Comparison of ENCODE assay signal across 21 cellular contexts in the genomic region with DNA sequence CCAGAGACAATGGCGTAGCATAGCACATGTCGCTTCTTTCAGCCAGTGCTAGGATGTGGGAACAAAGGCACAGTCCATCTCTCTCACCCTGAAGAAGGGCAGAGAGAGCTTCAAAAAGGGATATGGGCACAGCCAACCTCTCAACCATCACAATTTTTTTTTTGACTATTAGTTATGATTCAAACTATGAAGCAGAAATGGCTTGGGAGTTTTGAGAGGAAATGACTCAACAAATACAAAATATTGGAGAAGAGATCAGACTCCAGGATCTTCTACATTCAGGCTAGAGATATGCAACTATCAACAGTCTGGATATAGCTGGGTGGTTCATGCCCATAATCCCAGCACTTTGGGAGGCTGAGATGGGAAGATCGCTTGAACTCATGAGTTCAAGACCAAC.
DNase-seq lines count a peak whose midpoint lies in the region; ATAC-seq, FAIRE-seq and TF ChIP-seq lines count a peak whose summit lies in the region.
"Had no signal": no experiment of that assay in that cellular context is flagged by ENCODE, and none has a peak within 500 bp of the region (broad histone marks: within the 10 kb centered on the region; RNA-seq: fewer than 3 reads in every experiment).

No MANE protein-coding gene starts in this region.

- H3K36me3 ChIP-seq in ACC112 (ENCODE audit: insufficient read depth, low read length) (no peaks in the 10 kb centered on the region), bronchial epithelial cell (ENCODE audit: control insufficient read depth, insufficient read depth, low read length) (no peaks in the 10 kb centered on the region), kidney (ENCODE audit: control insufficient read depth in 1 of 2, insufficient read depth in 2 of 2, low read length in 2 of 2) (no peaks in the 10 kb centered on the region)
- H3K36me3 ChIP-seq: cardiac muscle cell, thyroid gland, WERI-Rb-1 had no signal

- FAIRE-seq in bronchial epithelial cell (lab: Jason Lieb, UNC) (no peak), kidney (lab: Jason Lieb, UNC) (no peak)
- FAIRE-seq: frontal cortex had no signal

- peak; percentile 78 for DNase-seq in HT1080 (ENCODE audit: low read depth)
- DNase-seq in bronchial epithelial cell (ENCODE audit: low read depth), result peak; percentile 73
- DNase-seq in iris pigment epithelial cell (ENCODE audit: low read depth), result peak; percentile 54
- no peak for DNase-seq in stimulated activated CD4-positive, alpha-beta T cell treated with anti-CD3 and anti-CD28 coated beads, Interleukin-4, amount 100 ng/mL, for 1 hour
- DNase-seq in stimulated activated effector memory CD8-positive, alpha-beta T cell treated with anti-CD3 and anti-CD28 coated beads, Interleukin-12 subunit alpha, Interleukin-12 subunit beta, amount 100 ng/mL, for 72 hours (ENCODE audit: low spot score in 2 of 2), result no peak
- no peak for DNase-seq in kidney
- DNase-seq: activated CD4-positive, alpha-beta memory T cell treated with anti-CD3 and anti-CD28 coated beads for 36 hours; activated naive CD8-positive, alpha-beta T cell treated with anti-CD3 and anti-CD28 coated beads for 36 hours; activated T-cell treated with anti-CD3 and anti-CD28 coated beads, Interleukin-2, amount 50 U/mL, for 72 hours; DMS153; left colon; NCI-H2029 treated with DMSO at 0.1 percent for 48 hours; NCI-H510A treated with DMSO at 0.1 percent for 48 hours; SHP77; thyroid gland; WERI-Rb-1 had no signal

- H3K4me3 ChIP-seq in ACC112 (ENCODE audit: low read depth, low read length), result no peak overlapping the region
- no peak overlapping the region for H3K4me3 ChIP-seq in bronchial epithelial cell (ENCODE audit: low read depth, low read length)
- no peak overlapping the region for H3K4me3 ChIP-seq in kidney (ENCODE audit: low read length in 2 of 2)
- H3K4me3 ChIP-seq: cardiac muscle cell, thyroid gland had no signal

- intact Hi-C loops in kidney (cut with DNase I), result no loop called here

- no peaks in the 10 kb centered on the region for H3K9me3 ChIP-seq in kidney (ENCODE audit: control insufficient read depth in 1 of 2, low read length in 2 of 2)
- H3K9me3 ChIP-seq: thyroid gland had no signal

- H3K9ac ChIP-seq in kidney (ENCODE audit: low read length in 2 of 2), result no peak overlapping the region

- H3K9me3 Mint-ChIP-seq in stimulated activated effector memory CD8-positive, alpha-beta T cell treated with anti-CD3 and anti-CD28 coated beads, Interleukin-12 subunit alpha, Interleukin-12 subunit beta, amount 100 ng/mL, for 72 hours, result no peaks in the 10 kb centered on the region
- H3K9me3 Mint-ChIP-seq: T-helper 1 cell treated with Interleukin-12 subunit alpha and Interleukin-12 subunit beta and Interleukin-4 antibody, amounts not matched to agents 30 μg/mL and 1 μg/mL, for 36 hours had no signal

- no peaks in the 10 kb centered on the region for H3K4me1 Mint-ChIP-seq in stimulated activated effector memory CD8-positive, alpha-beta T cell treated with anti-CD3 and anti-CD28 coated beads, Interleukin-12 subunit alpha, Interleukin-12 subunit beta, amount 100 ng/mL, for 72 hours
- H3K4me1 Mint-ChIP-seq: activated naive CD8-positive, alpha-beta T cell treated with anti-CD3 and anti-CD28 coated beads for 36 hours had no signal

- no peak for ATAC-seq in stimulated activated effector memory CD8-positive, alpha-beta T cell treated with anti-CD3 and anti-CD28 coated beads, Interleukin-12 subunit alpha, Interleukin-12 subunit beta, amount 100 ng/mL, for 72 hours
- ATAC-seq in HG03159 (IDR thresholded peaks at IDR 0.05; ENCODE audit: unreplicated experiment), result no peak
- ATAC-seq: activated T-cell treated with anti-CD3 and anti-CD28 coated beads, Interleukin-2, amount 50 U/mL, for 72 hours; left colon had no signal

- no peak overlapping the region for H3K4me3 Mint-ChIP-seq in stimulated activated effector memory CD8-positive, alpha-beta T cell treated with anti-CD3 and anti-CD28 coated beads, Interleukin-12 subunit alpha, Interleukin-12 subunit beta, amount 100 ng/mL, for 72 hours
- H3K4me3 Mint-ChIP-seq: activated CD4-positive, alpha-beta memory T cell treated with anti-CD3 and anti-CD28 coated beads for 36 hours; activated naive CD8-positive, alpha-beta T cell treated with anti-CD3 and anti-CD28 coated beads for 36 hours; activated T-cell treated with anti-CD3 and anti-CD28 coated beads, Interleukin-2, amount 50 U/mL, for 72 hours; T-helper 1 cell treated with Interleukin-12 subunit alpha and Interleukin-12 subunit beta and Interleukin-4 antibody, amounts not matched to agents 30 μg/mL and 1 μg/mL, for 36 hours had no signal

- H3K27ac ChIP-seq in ACC112 (ENCODE audit: low read depth, low read length) (peak overlapping the region; percentile 99), kidney (ENCODE audit: low read depth in 2 of 2, low read length in 2 of 2) (no peak overlapping the region)
- H3K27ac ChIP-seq: cardiac muscle cell, thyroid gland, WERI-Rb-1 had no signal

- no peak overlapping the region for H2AFZ ChIP-seq in ACC112 (ENCODE audit: low read length, unreplicated experiment)

- H3K27me3 ChIP-seq in ACC112 (ENCODE audit: insufficient read depth, low read length) (no peaks in the 10 kb centered on the region), bronchial epithelial cell (ENCODE audit: control insufficient read depth, insufficient read depth, low read length) (no peaks in the 10 kb centered on the region)
- H3K27me3 ChIP-seq: thyroid gland had no signal

- no peaks in the 10 kb centered on the region for H3K79me2 ChIP-seq in ACC112 (ENCODE audit: control insufficient read depth, insufficient read depth, low read length, unreplicated experiment)

- peaks cover 57% of the 10 kb centered on the region for H3K4me1 ChIP-seq in ACC112 (ENCODE audit: control insufficient read depth, insufficient read depth, low read length, unreplicated experiment)
- H3K4me1 ChIP-seq in kidney (ENCODE audit: control insufficient read depth in 1 of 2, insufficient read depth in 1 of 2, low read depth in 1 of 2, low read length in 2 of 2), result peaks cover 0 to 8% of the 10 kb centered on the region in 2 donors

- H3K36me3 Mint-ChIP-seq in stimulated activated effector memory CD8-positive, alpha-beta T cell treated with anti-CD3 and anti-CD28 coated beads, Interleukin-12 subunit alpha, Interleukin-12 subunit beta, amount 100 ng/mL, for 72 hours, result no peaks in the 10 kb centered on the region
- H3K36me3 Mint-ChIP-seq: activated CD4-positive, alpha-beta memory T cell treated with anti-CD3 and anti-CD28 coated beads for 36 hours; activated naive CD8-positive, alpha-beta T cell treated with anti-CD3 and anti-CD28 coated beads for 36 hours had no signal

- no peak for TF ChIP-seq CTCF in bronchial epithelial cell (IDR thresholded peaks at IDR 0.05; ENCODE audit: insufficient read depth, low read length, severe bottlenecking)
- no peak for TF ChIP-seq CTCF in kidney (IDR thresholded peaks at IDR 0.05; ENCODE audit: borderline replicate concordance, extremely low read depth, insufficient read depth)

- H3K27ac Mint-ChIP-seq in stimulated activated effector memory CD8-positive, alpha-beta T cell treated with anti-CD3 and anti-CD28 coated beads, Interleukin-12 subunit alpha, Interleukin-12 subunit beta, amount 100 ng/mL, for 72 hours, result no peak overlapping the region
- H3K27ac Mint-ChIP-seq: activated CD4-positive, alpha-beta memory T cell treated with anti-CD3 and anti-CD28 coated beads for 36 hours; activated naive CD8-positive, alpha-beta T cell treated with anti-CD3 and anti-CD28 coated beads for 36 hours; activated T-cell treated with anti-CD3 and anti-CD28 coated beads, Interleukin-2, amount 50 U/mL, for 72 hours; T-helper 1 cell treated with Interleukin-12 subunit alpha and Interleukin-12 subunit beta and Interleukin-4 antibody, amounts not matched to agents 30 μg/mL and 1 μg/mL, for 36 hours had no signal

Comparison
In these comparisons a context has a peak if more than half of its experiments do, and no peak if none do; other contexts are left out.
1. DNase-seq: peak in HT1080 (single experiment), bronchial epithelial cell (single experiment) and iris pigment epithelial cell (single experiment); none in stimulated activated CD4-positive, alpha-beta T cell treated with anti-CD3 and anti-CD28 coated beads, Interleukin-4, amount 100 ng/mL, for 1 hour (single experiment), stimulated activated effector memory CD8-positive, alpha-beta T cell treated with anti-CD3 and anti-CD28 coated beads, Interleukin-12 subunit alpha, Interleukin-12 subunit beta, amount 100 ng/mL, for 72 hours (0 of 2) and kidney (single experiment).